30 cellular contexts compared by ENCODE assay signal in the genomic region with DNA sequence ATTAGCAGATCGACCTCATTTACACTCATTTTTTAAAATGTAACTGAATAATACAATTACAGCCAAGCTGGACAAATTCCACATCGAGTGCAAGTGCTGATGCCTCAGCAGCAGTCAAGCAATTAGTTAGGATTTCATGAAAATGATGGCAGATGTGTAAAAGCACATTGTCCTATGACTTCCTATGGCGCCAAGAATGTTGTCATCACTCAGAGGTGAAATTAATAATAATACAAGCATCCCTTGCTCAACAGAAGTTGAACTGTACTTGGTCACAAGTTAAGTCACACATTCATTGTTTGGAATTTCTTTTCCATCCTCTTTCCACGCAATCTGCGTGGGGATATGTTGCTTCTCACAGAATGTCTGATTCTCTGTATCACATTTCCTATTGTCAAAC.
"Had no signal": no experiment of that assay in that cellular context is flagged by ENCODE, and none has a peak within 500 bp of the region (broad histone marks: within the 10 kb centered on the region; RNA-seq: fewer than 3 reads in every experiment).

No MANE protein-coding gene starts in this region.

- H3K27me3 ChIP-seq: MG63, SJCRH30 had no signal

- H3K4me1 ChIP-seq: SJCRH30 had no signal

- DNase-seq: Kasumi-1, KG1, MG63, NCI-H1048, NCI-H1092 treated with DMSO at 0.1 percent for 48 hours, NCI-H1436, NCI-H146, NCI-H1694, NCI-H187, NCI-H1930, NCI-H2029 treated with DMSO at 0.1 percent for 48 hours, NCI-H2081 treated with DMSO at 0.1 percent for 48 hours, NCI-H2107, NCI-H2171, NCI-H226, NCI-H446 treated with DMSO at 0.1 percent for 48 hours, NCI-H510A, NCI-H524, NCI-H526, NCI-H774, PC-9, SHP77, SIG-M5, SJCRH30, T-cell had no signal

- H3K9me3 ChIP-seq: MG63, SJCRH30 had no signal

- H3K4me3 ChIP-seq: MG63, PC-9, SJCRH30, SK-N-MC had no signal

- H2AFZ ChIP-seq: PC-9 had no signal

- ATAC-seq: Panc1, Right ventricle myocardium inferior, SK-N-SH treated with all-trans-retinoic acid at 6 μM for 48 hours, T-cell had no signal

- H3K27ac ChIP-seq: PC-9, RWPE1, SJCRH30, SK-N-MC had no signal

- H3K36me3 ChIP-seq: MG63, SJCRH30 had no signal

- H3K4me2 ChIP-seq: PC-9 had no signal
